Comparison of ENCODE assay signal across 8 cellular contexts in genomic region chr6:88963139-88964090, GRCh38. TPM values are rescaled to one million over a fixed set of nuclear protein-coding genes. Genes with fewer than 3 reads are reported as not detected.
DNase-seq lines count a peak whose midpoint lies in the region; ATAC-seq and TF ChIP-seq lines count a peak whose summit lies in the region.

TSS of gene RNGTT (minus strand) at chr6:88963618. CDS start at chr6:88963409, 209 bp downstream.

- peak within 1 kb of the TSS; percentile 88 for H3K27ac ChIP-seq in left ventricle myocardium inferior (replicated peaks)

- peaks cover 27% of the 10 kb centered on the region for H3K4me1 Mint-ChIP-seq in T-helper 1 cell treated with Interleukin-12 subunit alpha and Interleukin-12 subunit beta and Interleukin-4 antibody, amounts not matched to agents 30 μg/mL and 1 μg/mL, for 36 hours (ENCODE audit: low read depth)
- peaks cover 11% of the 10 kb centered on the region for H3K4me1 Mint-ChIP-seq in progenitor cell of endocrine pancreas (ENCODE audit: low read depth)

- peaks cover 28% of the 10 kb centered on the region for H3K4me1 ChIP-seq in left ventricle myocardium inferior

- H3K9me3 Mint-ChIP-seq in T-helper 1 cell treated with Interleukin-12 subunit alpha and Interleukin-12 subunit beta and Interleukin-4 antibody, amounts not matched to agents 30 μg/mL and 1 μg/mL, for 36 hours, result no peaks in the 10 kb centered on the region
- H3K9me3 Mint-ChIP-seq in progenitor cell of endocrine pancreas (ENCODE audit: low read depth), result peaks cover 7% of the 10 kb centered on the region

- peaks cover 4% of the 10 kb centered on the region for H3K27me3 Mint-ChIP-seq in T-helper 1 cell treated with Interleukin-12 subunit alpha and Interleukin-12 subunit beta and Interleukin-4 antibody, amounts not matched to agents 30 μg/mL and 1 μg/mL, for 36 hours (ENCODE audit: low read depth)
- H3K27me3 Mint-ChIP-seq in progenitor cell of endocrine pancreas, result no peaks in the 10 kb centered on the region

- no peaks in the 10 kb centered on the region for H3K27me3 ChIP-seq in left ventricle myocardium inferior (ENCODE audit: low read depth)

- no peaks in the 10 kb centered on the region for H3K36me3 ChIP-seq in left ventricle myocardium inferior

- peak within 1 kb of the TSS; percentile 98 for H3K4me3 Mint-ChIP-seq in T-helper 1 cell treated with Interleukin-12 subunit alpha and Interleukin-12 subunit beta and Interleukin-4 antibody, amounts not matched to agents 30 μg/mL and 1 μg/mL, for 36 hours
- H3K4me3 Mint-ChIP-seq in progenitor cell of endocrine pancreas (ENCODE audit: low read depth), result peak within 1 kb of the TSS; percentile 91

- H3K27ac Mint-ChIP-seq in T-helper 1 cell treated with Interleukin-12 subunit alpha and Interleukin-12 subunit beta and Interleukin-4 antibody, amounts not matched to agents 30 μg/mL and 1 μg/mL, for 36 hours, result peak within 1 kb of the TSS; percentile 90
- H3K27ac Mint-ChIP-seq in progenitor cell of endocrine pancreas, result peak within 1 kb of the TSS; percentile 93

- intact Hi-C loops in left ventricle myocardium inferior (cut with micrococcal nuclease), result no loop called here

- peak within 1 kb of the TSS; percentile 83 for H3K4me3 ChIP-seq in left ventricle myocardium inferior

- peak; percentile 97 for ATAC-seq in HG02884 (IDR thresholded peaks at IDR 0.05; ENCODE audit: unreplicated experiment)

- peaks cover 13% of the 10 kb centered on the region for H3K9me3 ChIP-seq in left ventricle myocardium inferior (replicated peaks)

- peaks cover 8% of the 10 kb centered on the region for H3K36me3 Mint-ChIP-seq in T-helper 1 cell treated with Interleukin-12 subunit alpha and Interleukin-12 subunit beta and Interleukin-4 antibody, amounts not matched to agents 30 μg/mL and 1 μg/mL, for 36 hours (ENCODE audit: low read depth)
- H3K36me3 Mint-ChIP-seq in progenitor cell of endocrine pancreas (ENCODE audit: insufficient read depth), result peaks cover 6% of the 10 kb centered on the region

- DNase-seq in GM13977 (ENCODE audit: low spot score) (peak; percentile 97), NCI-H1694 (lab: John Stamatoyannopoulos, UW) (peak; percentile 95), amygdala (lab: John Stamatoyannopoulos, UW) (peak; percentile 71 to 99 (median 96)), left ventricle myocardium inferior (peak; percentile 99), progenitor cell of endocrine pancreas (ENCODE audit: low spot score, unreplicated experiment) (peak; percentile 97), ureter (ENCODE audit: low spot score) (peak; percentile 99)

- in situ Hi-C loops in GM13977 (cut with MboI; ENCODE audit: low pct_unique_long_range_greater_than_20kb, low sequenced_read_pairs, unreplicated experiment), result no loop called here

- TF ChIP-seq CTCF in GM13977 (IDR thresholded peaks at IDR 0.05; ENCODE audit: extremely low read depth, insufficient read depth, missing control alignments) (peak; percentile 5), left ventricle myocardium inferior (IDR thresholded peaks at IDR 0.05; ENCODE audit: borderline replicate concordance) (no peak), progenitor cell of endocrine pancreas (IDR thresholded peaks at IDR 0.05; ENCODE audit: unreplicated experiment) (no peak)

RNA-seq across cellular contexts. Expression of gene RNGTT, which starts in this region (rescaled TPM):
- 9.1 TPM for total RNA-seq in left ventricle myocardium inferior
- 16.5 and 17.4 TPM in 2 replicates for total RNA-seq in progenitor cell of endocrine pancreas
- 14.9 TPM for total RNA-seq in ureter

Comparison
In these comparisons a context has a peak if more than half of its experiments do, and no peak if none do; other contexts are left out.
1. Peak in every context shown above with its lines: DNase-seq, ATAC-seq, H3K4me3 ChIP-seq and H3K27ac ChIP-seq.